ENCODE assay signal across 1 cellular context in the genomic region with DNA sequence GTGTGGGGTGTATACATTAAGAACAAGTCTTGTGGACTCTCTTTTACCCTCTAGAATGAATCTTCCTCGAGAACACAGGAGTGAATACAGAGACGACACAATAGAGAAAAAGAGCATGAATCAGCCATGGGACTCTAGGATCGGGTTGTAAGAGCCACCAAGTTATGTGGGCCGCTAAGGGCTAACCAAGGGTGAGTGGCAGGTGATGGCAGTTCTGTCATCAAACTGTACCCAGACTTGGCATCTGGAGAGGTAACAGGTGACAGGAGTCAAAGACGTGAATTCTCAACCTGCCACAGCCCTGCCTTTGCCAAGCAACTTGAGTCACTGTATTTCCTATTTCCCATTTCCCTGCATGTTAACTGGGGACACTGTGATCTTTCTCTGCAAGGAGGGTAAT.
TF ChIP-seq lines count a peak whose summit lies in the region.

No MANE protein-coding gene starts in this region.

TF ChIP-seq in GM23338, 12 proteins besides CTCF, POLR2A, EP300 and RAD21 (continued from another document):
- TF ChIP-seq ZNF462 (CRISPR knock-in tag; IDR thresholded peaks at IDR 0.05) = no peak
